19 cellular contexts compared by ENCODE assay signal in the genomic region with DNA sequence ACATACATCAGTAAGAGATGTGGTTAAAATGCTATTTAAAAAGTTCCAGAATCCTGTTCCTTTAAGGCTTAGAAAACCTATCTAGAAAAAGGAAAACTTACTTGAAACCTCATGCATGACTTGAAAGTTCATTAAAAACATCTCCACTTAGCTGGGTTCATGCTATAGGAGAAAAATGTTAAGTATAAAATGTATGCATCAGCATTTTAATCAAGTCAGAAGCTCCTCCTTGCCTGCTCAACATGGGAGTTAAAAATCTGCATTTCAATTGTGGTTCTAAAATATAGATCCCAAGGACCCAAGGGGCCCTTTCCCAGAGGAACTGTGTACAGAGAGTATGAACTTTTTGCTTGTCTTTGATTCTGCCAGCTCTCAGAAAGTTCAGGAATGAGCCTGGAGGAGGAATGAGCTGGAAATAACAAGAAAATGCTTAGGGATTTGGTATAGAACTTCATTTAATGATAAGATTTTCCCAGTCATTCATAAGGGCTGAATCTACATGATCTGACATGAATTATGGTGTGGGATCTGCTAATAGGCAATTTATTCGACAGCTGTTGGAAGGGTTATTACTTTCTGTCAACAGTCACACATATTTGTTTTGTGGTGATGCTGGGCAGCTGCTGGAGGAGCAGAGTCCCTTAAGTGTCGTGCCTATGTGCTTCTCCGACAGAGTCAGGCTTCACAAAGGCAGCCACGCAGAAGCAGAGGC.
DNase-seq lines count a peak whose midpoint lies in the region; TF ChIP-seq lines count a peak whose summit lies in the region.
"Had no signal": no experiment of that assay in that cellular context is flagged by ENCODE, and none has a peak within 500 bp of the region (broad histone marks: within the 10 kb centered on the region; RNA-seq: fewer than 3 reads in every experiment).

No MANE protein-coding gene starts in this region.

- peak; percentile 68 for DNase-seq in DMS79 treated with DMSO at 0.1 percent for 48 hours (lab: John Stamatoyannopoulos, UW)
- peak; percentile 48 for DNase-seq in NCI-H1436 treated with DMSO at 0.1 percent for 48 hours (lab: John Stamatoyannopoulos, UW)
- DNase-seq in NCI-H774 (lab: John Stamatoyannopoulos, UW): peak; percentile 74
- DNase-seq in NOMO-1 (lab: John Stamatoyannopoulos, UW; ENCODE audit: unreplicated experiment in 2 of 2): no peak
- DNase-seq in NCI-H446 treated with DMSO at 0.1 percent for 48 hours (lab: John Stamatoyannopoulos, UW): no peak
- no peak for DNase-seq in activated effector memory CD4-positive, alpha-beta T cell treated with anti-CD3 and anti-CD28 coated beads, Interleukin-2, amount 50 U/mL, for 16 hours
- no peak for DNase-seq in NCI-H226
- DNase-seq: activated CD4-positive, CD25-positive, alpha-beta regulatory T cell; activated effector memory CD4-positive, alpha-beta T cell treated with Interleukin-2 at 50 U/mL for 16 hours; amniotic stem cell; central memory CD4-positive, alpha-beta T cell; effector memory CD4-positive, alpha-beta T cell; NCI-H1048; psoas muscle; stimulated activated CD4-positive, alpha-beta T cell treated with anti-CD3 and anti-CD28 coated beads, Interleukin-15, amount 100 ng/mL, for 24 hours; upper lobe of left lung had no signal

- TF ChIP-seq CTCF in nephron (IDR thresholded peaks at IDR 0.05; ENCODE audit: unreplicated experiment in 3 of 3): no peak

- H3K4me1 Mint-ChIP-seq in nephron: peaks cover 63% of the 10 kb centered on the region

- peaks cover 3% of the 10 kb centered on the region for H3K27me3 Mint-ChIP-seq in nephron (ENCODE audit: low read depth)
- H3K27me3 Mint-ChIP-seq: natural killer cell treated with Interleukin-12 subunit alpha and Interleukin-12 subunit beta and Interleukin-15 and Interleukin-18, amount 100 ng/mL, for 72 hours had no signal

- H3K4me3 Mint-ChIP-seq in nephron: peak overlapping the region in 2 of 3 experiments; percentile 14 to 25
- H3K4me3 Mint-ChIP-seq: natural killer cell treated with Interleukin-12 subunit alpha and Interleukin-12 subunit beta and Interleukin-15 and Interleukin-18, amount 100 ng/mL, for 72 hours; stimulated activated naive CD8-positive, alpha-beta T cell treated with anti-CD3 and anti-CD28 coated beads, Interleukin-15, Interleukin-2, amounts not matched to agents 100 ng/mL and 50 ng/mL, for 24 hours had no signal

- H3K27ac Mint-ChIP-seq in nephron: peak overlapping the region; percentile 72 to 90 (median 86)
- H3K27ac Mint-ChIP-seq: natural killer cell treated with Interleukin-12 subunit alpha and Interleukin-12 subunit beta and Interleukin-15 and Interleukin-18, amount 100 ng/mL, for 72 hours; stimulated activated naive CD8-positive, alpha-beta T cell treated with anti-CD3 and anti-CD28 coated beads, Interleukin-15, Interleukin-2, amounts not matched to agents 100 ng/mL and 50 ng/mL, for 24 hours had no signal

- H3K9me3 Mint-ChIP-seq in nephron: peaks cover 3% of the 10 kb centered on the region
- H3K9me3 Mint-ChIP-seq: natural killer cell treated with Interleukin-12 subunit alpha and Interleukin-12 subunit beta and Interleukin-15 and Interleukin-18, amount 100 ng/mL, for 72 hours; stimulated activated naive CD8-positive, alpha-beta T cell treated with anti-CD3 and anti-CD28 coated beads, Interleukin-15, Interleukin-2, amounts not matched to agents 100 ng/mL and 50 ng/mL, for 24 hours had no signal

- no peaks in the 10 kb centered on the region for H3K36me3 Mint-ChIP-seq in nephron (ENCODE audit: low read depth)
- H3K36me3 Mint-ChIP-seq: natural killer cell treated with Interleukin-12 subunit alpha and Interleukin-12 subunit beta and Interleukin-15 and Interleukin-18, amount 100 ng/mL, for 72 hours had no signal

Comparison
In these comparisons a context has a peak if more than half of its experiments do, and no peak if none do; other contexts are left out.
1. DNase-seq: peak in DMS79 treated with DMSO at 0.1 percent for 48 hours (single experiment), NCI-H1436 treated with DMSO at 0.1 percent for 48 hours (single experiment) and NCI-H774 (single experiment); none in NOMO-1 (0 of 2), NCI-H446 treated with DMSO at 0.1 percent for 48 hours (single experiment), activated effector memory CD4-positive, alpha-beta T cell treated with anti-CD3 and anti-CD28 coated beads, Interleukin-2, amount 50 U/mL, for 16 hours (single experiment) and NCI-H226 (single experiment).